Comparison of ENCODE assay signal across 10 cellular contexts in genomic region chr19:1748115-1748702, GRCh38. TPM values are rescaled to one million over a fixed set of nuclear protein-coding genes. Genes with fewer than 3 reads are reported as not detected.
DNase-seq lines count a peak whose midpoint lies in the region; ATAC-seq and TF ChIP-seq lines count a peak whose summit lies in the region.
"Had no signal": no experiment of that assay in that cellular context is flagged by ENCODE, and none has a peak within 500 bp of the region (broad histone marks: within the 10 kb centered on the region; RNA-seq: fewer than 3 reads in every experiment).

No MANE protein-coding gene starts in this region.

- no peaks in the 10 kb centered on the region for H3K9me3 Mint-ChIP-seq in chondrocyte (ENCODE audit: low read depth)
- H3K9me3 Mint-ChIP-seq in naive B cell, result no peaks in the 10 kb centered on the region

- ATAC-seq in naive B cell (ENCODE audit: low read depth in 2 of 2) (peak; percentile 60 to 61), HG03280 (IDR thresholded peaks at IDR 0.05; ENCODE audit: unreplicated experiment) (no peak)

- H3K4me1 Mint-ChIP-seq in chondrocyte (ENCODE audit: low read depth), result peaks cover 6% of the 10 kb centered on the region
- H3K4me1 Mint-ChIP-seq in naive B cell, result peaks cover 29 to 31% (median 31%) of the 10 kb centered on the region in 3 donors

- CTCF ChIA-PET in GM10248 (lab: Yijun Ruan, JAX), result interaction anchor here (1.6 kb wide), 1 partner anchor 203 kb away, joined by 5 read pairs; no protein-coding TSS in a partner anchor

- peaks cover 36% of the 10 kb centered on the region for H3K27me3 Mint-ChIP-seq in chondrocyte (ENCODE audit: low read depth)
- H3K27me3 Mint-ChIP-seq in naive B cell, result peaks cover 18 to 67% (median 48%) of the 10 kb centered on the region in 3 donors

- H3K4me3 Mint-ChIP-seq in chondrocyte (ENCODE audit: unreplicated experiment) (no peak overlapping the region), naive B cell (peak overlapping the region in 7 of 8 donors; percentile 56 to 85 (median 72))

- POLR2A ChIA-PET in GM10248 (lab: Yijun Ruan, JAX), result no interaction called here

- H3K36me3 Mint-ChIP-seq in chondrocyte (ENCODE audit: low read depth), result no peaks in the 10 kb centered on the region
- no peaks in the 10 kb centered on the region for H3K36me3 Mint-ChIP-seq in naive B cell

- H3K27ac Mint-ChIP-seq in chondrocyte (ENCODE audit: unreplicated experiment) (no peak overlapping the region), naive B cell (peak overlapping the region in 2 of 6 donors; percentile 52 to 83)

- TF ChIP-seq CTCF in GM10248 (IDR thresholded peaks at IDR 0.05; ENCODE audit: control extremely low read depth, extremely low read depth, low read depth, missing control alignments), result no peak
- TF ChIP-seq CTCF in chondrocyte (IDR thresholded peaks at IDR 0.05), result no peak

- DNase-seq in GM10248 (ENCODE audit: extremely low spot score) (peak; percentile 66), HPDE6-E6E7 (ENCODE audit: extremely low spot score) (peak; percentile 50), chondrocyte (ENCODE audit: low spot score) (peak; percentile 82), naive B cell (peak; percentile 44), cerebellum (ENCODE audit: low spot score) (no peak), AG08395 (ENCODE audit: low spot score) (no peak), ecto neural progenitor cell (ENCODE audit: low spot score) (no peak)
- DNase-seq: Right ventricle myocardium superior had no signal

RNA-seq across cellular contexts. Expression of gene ONECUT3, which starts 5.1 kb away (rescaled TPM):
- total RNA-seq in chondrocyte, result not detected in 3 replicates
- not detected for polyA plus RNA-seq in naive B cell (ENCODE audit: low read depth in 6 of 6)
- not detected for total RNA-seq in cerebellum
- total RNA-seq: mononuclear cell, Right ventricle myocardium superior had no signal

Comparison
In these comparisons a context has a peak if more than half of its experiments do, and no peak if none do; other contexts are left out.
1. DNase-seq: peak in GM10248 (single experiment), HPDE6-E6E7 (single experiment), chondrocyte (single experiment) and naive B cell (single experiment); none in cerebellum (single experiment), AG08395 (single experiment) and ecto neural progenitor cell (single experiment).